Comparison of ENCODE assay signal across 8 cellular contexts in the genomic region with DNA sequence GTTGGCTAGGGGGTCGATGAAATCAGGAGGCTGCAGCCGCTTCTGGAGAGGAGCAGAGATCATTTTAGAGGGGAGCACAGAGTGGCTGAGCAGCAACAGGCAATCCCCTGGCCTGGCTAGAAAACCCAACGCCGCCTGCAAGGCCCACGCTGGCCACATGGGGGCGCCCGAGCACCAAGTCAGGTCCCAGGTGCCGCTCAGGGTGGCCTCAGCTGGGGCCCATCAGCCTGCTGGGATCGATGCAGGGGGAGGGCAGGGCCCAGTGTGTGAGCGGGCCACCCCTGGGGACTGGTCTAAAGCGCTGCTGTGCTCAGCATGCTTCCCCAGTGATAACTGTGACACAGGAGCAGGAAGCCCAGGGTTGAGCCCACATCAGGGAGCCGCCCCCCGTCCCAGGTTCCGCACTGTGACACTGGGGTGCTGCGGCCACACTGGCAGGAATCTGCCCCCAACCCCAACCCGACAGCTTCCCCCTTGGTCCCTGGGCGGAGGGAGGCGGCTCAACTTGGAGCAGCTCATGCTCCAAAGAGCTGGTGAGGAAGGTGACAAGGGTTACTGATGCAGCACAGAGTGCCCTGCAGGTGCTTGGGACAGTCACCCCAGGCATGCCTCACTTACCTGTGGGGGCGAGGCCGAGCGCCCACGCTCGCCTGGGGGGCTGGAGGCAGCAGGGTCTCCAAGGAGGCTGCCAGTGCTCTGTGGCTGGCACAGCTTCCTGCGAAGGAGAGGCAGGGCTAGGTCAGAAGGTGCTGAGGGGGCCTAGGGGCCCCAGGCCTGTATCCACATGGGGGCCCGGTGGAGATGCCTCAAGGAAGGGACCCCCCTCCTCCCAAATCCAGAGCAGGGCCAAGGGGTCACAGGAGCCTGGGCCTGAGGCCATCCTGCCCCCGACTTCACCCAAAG. TPM values are rescaled to one million over a fixed set of nuclear protein-coding genes. Genes with fewer than 3 reads are reported as not detected.
DNase-seq lines count a peak whose midpoint lies in the region; ATAC-seq and TF ChIP-seq lines count a peak whose summit lies in the region.

No MANE protein-coding gene starts in this region.

- H3K27ac ChIP-seq in SJSA1 = no peak overlapping the region
- H3K27ac ChIP-seq in prostate gland = no peak overlapping the region
- peak overlapping the region in 1 of 2 donors; percentile 2 for H3K27ac ChIP-seq in uterus

- H3K4me1 ChIP-seq in SJSA1 (replicated peaks) = peaks cover 39% of the 10 kb centered on the region
- H3K4me1 ChIP-seq in prostate gland (replicated peaks) = no peaks in the 10 kb centered on the region
- H3K4me1 ChIP-seq in uterus = peaks cover 0 to 4% of the 10 kb centered on the region in 2 donors

- H3K27me3 ChIP-seq in SJSA1 (replicated peaks) = no peaks in the 10 kb centered on the region
- H3K27me3 ChIP-seq in prostate gland (replicated peaks; ENCODE audit: insufficient read depth) = no peaks in the 10 kb centered on the region
- H3K27me3 ChIP-seq in uterus = no peaks in the 10 kb centered on the region

- peak overlapping the region; percentile 45 for H3K4me3 Mint-ChIP-seq in glutamatergic neuron (ENCODE audit: unreplicated experiment)

- H3K9me3 ChIP-seq in SJSA1 (replicated peaks) = no peaks in the 10 kb centered on the region
- H3K9me3 ChIP-seq in prostate gland = no peaks in the 10 kb centered on the region
- H3K9me3 ChIP-seq in uterus = no peaks in the 10 kb centered on the region

- intact Hi-C loops in prostate gland (cut with DNase I) (loop anchor here (2.0 to 5.0 kb wide), 2 partner anchors 121 to 138 kb away; partner anchors contain the start of genes REX1BD and UBA52), uterus (cut with DNase I; ENCODE audit: low total_unique reads) (loop anchor here (10.0 kb wide), 1 partner anchor 394 kb away; no protein-coding TSS in a partner anchor)

- TF ChIP-seq POLR2A in prostate gland (IDR thresholded peaks at IDR 0.05) (no peak), uterus (IDR thresholded peaks at IDR 0.05) (no peak)

- peak overlapping the region; percentile 46 for H3K27ac Mint-ChIP-seq in glutamatergic neuron (ENCODE audit: unreplicated experiment)

- H3K36me3 ChIP-seq in SJSA1 (peaks cover 57% of the 10 kb centered on the region), prostate gland (peaks cover 3 to 5% of the 10 kb centered on the region in 2 donors), uterus (no peaks in the 10 kb centered on the region)

- H3K4me1 Mint-ChIP-seq in glutamatergic neuron (ENCODE audit: low read depth, unreplicated experiment) = peaks cover 32% of the 10 kb centered on the region

- DNase-seq in KG1 (lab: John Stamatoyannopoulos, UW) = peak; percentile 32
- peak; percentile 69 to 89 for DNase-seq in SJSA1 (ENCODE audit: low read depth in 1 of 2, low spot score in 2 of 2)
- DNase-seq in activated naive CD4-positive, alpha-beta T cell (lab: John Stamatoyannopoulos, UW) = peak; percentile 86 to 92 (median 87)
- peak; percentile 98 for DNase-seq in glutamatergic neuron
- DNase-seq in prostate gland (ENCODE audit: low spot score) = peak; percentile 78
- DNase-seq in uterus = peak; percentile 89 to 90

- peaks cover 11% of the 10 kb centered on the region for H3K27me3 Mint-ChIP-seq in glutamatergic neuron (ENCODE audit: unreplicated experiment)

- peak; percentile 99 for TF ChIP-seq CTCF in GM12872 (IDR thresholded peaks at IDR 0.05; ENCODE audit: insufficient read depth, low read depth, low read length)
- peak; percentile 99 for TF ChIP-seq CTCF in glutamatergic neuron (IDR thresholded peaks at IDR 0.05; ENCODE audit: partially characterized antibody, unreplicated experiment)
- peak; percentile 94 to 97 (median 94) for TF ChIP-seq CTCF in prostate gland (IDR thresholded peaks at IDR 0.05)
- TF ChIP-seq CTCF in uterus (IDR thresholded peaks at IDR 0.05) = peak; percentile 96 to 97 (median 97)

- H3K9me3 Mint-ChIP-seq in glutamatergic neuron (ENCODE audit: unreplicated experiment) = peaks cover 9% of the 10 kb centered on the region

- WGBS in prostate gland = 48% methylated on average over 25 of the region's 26 CpGs

- H3K36me3 Mint-ChIP-seq in glutamatergic neuron (ENCODE audit: unreplicated experiment) = no peaks in the 10 kb centered on the region

- H3K4me3 ChIP-seq in SJSA1 (no peak overlapping the region), prostate gland (no peak overlapping the region), uterus (no peak overlapping the region)

- ATAC-seq in HG03196 (IDR thresholded peaks at IDR 0.05; ENCODE audit: unreplicated experiment) = no peak

RNA-seq across cellular contexts. Expression of gene ISYNA1, which starts 13.3 kb away (rescaled TPM):
- total RNA-seq in SJSA1 (2014; rRNA removed; shearing (Covaris generic)) = 2.0 and 5.4 TPM in 2 replicates
- 111 TPM for total RNA-seq in glutamatergic neuron (ENCODE audit: unreplicated experiment)
- 100 to 1,000 TPM in 1 of 2 donors, 10 to 100 TPM in 1; 71.6 to 690 TPM for total RNA-seq in prostate gland
- total RNA-seq in uterus = 100 to 1,000 TPM in 2 of 4 donors, 10 to 100 TPM in 2; 56.8 to 152 (median 106) TPM

RNA-seq across cellular contexts. Expression of gene SSBP4, which starts 32.0 kb away (rescaled TPM):
- 18.9 and 43.4 TPM in 2 replicates for total RNA-seq in SJSA1 (2014; rRNA removed; shearing (Covaris generic))
- total RNA-seq in glutamatergic neuron (ENCODE audit: unreplicated experiment) = 177 TPM
- 100 to 1,000 TPM in 1 of 2 donors, 10 to 100 TPM in 1; 71.5 to 120 TPM for total RNA-seq in prostate gland
- 100 to 1,000 TPM in 1 of 4 donors, 10 to 100 TPM in 3; 23.6 to 105 (median 54.8) TPM for total RNA-seq in uterus

RNA-seq across cellular contexts. Expression of gene LRRC25, which starts 53.8 kb away (rescaled TPM):
- not detected in 2 replicates for total RNA-seq in SJSA1 (2014; rRNA removed; shearing (Covaris generic))
- total RNA-seq in glutamatergic neuron (ENCODE audit: unreplicated experiment) = not detected
- total RNA-seq in prostate gland = 1 to 10 TPM; 1.6 to 5.5 TPM
- total RNA-seq in uterus = 1 to 10 TPM in 2 of 4 donors, under 1 TPM in 1, not detected in 1; 0.51 to 2.3 (median 1.9) TPM

Comparison
In these comparisons a context has a peak if more than half of its experiments do, and no peak if none do; other contexts are left out.
1. DNase-seq: peak in every context shown above with its lines; median percentile 98 in glutamatergic neuron; 90 in uterus; 87 in activated naive CD4-positive, alpha-beta T cell; 79 in SJSA1; 78 in prostate gland; 32 in KG1.